23 cellular contexts compared by ENCODE assay signal in genomic region chr4:186924723-186925122, GRCh38.
DNase-seq lines count a peak whose midpoint lies in the region; ATAC-seq, FAIRE-seq and TF ChIP-seq lines count a peak whose summit lies in the region.
"Had no signal": no experiment of that assay in that cellular context is flagged by ENCODE, and none has a peak within 500 bp of the region (broad histone marks: within the 10 kb centered on the region; RNA-seq: fewer than 3 reads in every experiment).

No MANE protein-coding gene starts in this region.

- H3K27ac ChIP-seq in H1 (ENCODE audit: low read depth, low read length) (no peak overlapping the region), trophoblast cell (ENCODE audit: low read depth, low read length) (no peak overlapping the region), A673 (ENCODE audit: low read depth, low read length, poor library complexity, severe bottlenecking) (no peak overlapping the region)
- H3K27ac ChIP-seq: SJSA1 had no signal

- no peak overlapping the region for H3K4me2 ChIP-seq in H1 (ENCODE audit: insufficient read depth in 1 of 2, low read depth in 2 of 2, low read length in 2 of 2)
- no peak overlapping the region for H3K4me2 ChIP-seq in trophoblast cell (ENCODE audit: low read length)

- TF ChIP-seq EP300 in H1 (IDR thresholded peaks at IDR 0.05; ENCODE audit: borderline replicate concordance in 1 of 2, low read depth in 2 of 2, low read length in 2 of 2): no peak

- H2BK5ac ChIP-seq in H1 (ENCODE audit: low read depth, low read length) (peak overlapping the region; percentile 79), trophoblast cell (ENCODE audit: low read depth, low read length, poor library complexity) (no peak overlapping the region)

- H3K4me3 ChIP-seq in H1 (ENCODE audit: extremely low read depth in 1 of 4, insufficient read depth in 2 of 4, low read depth in 3 of 4, low read length in 4 of 4) (no peak overlapping the region), trophoblast cell (ENCODE audit: low read depth, low read length) (peak overlapping the region; percentile 47), A673 (ENCODE audit: low read depth, low read length, poor library complexity, severe bottlenecking) (no peak overlapping the region)
- H3K4me3 ChIP-seq: SJSA1 had no signal

- no peak overlapping the region for H3K14ac ChIP-seq in H1 (ENCODE audit: insufficient read length)
- no peak overlapping the region for H3K14ac ChIP-seq in trophoblast cell (ENCODE audit: low read length)

- H4K5ac ChIP-seq in H1 (ENCODE audit: insufficient read length, low read depth, low read length): no peak overlapping the region

- no peaks in the 10 kb centered on the region for H3K9me3 ChIP-seq in H1 (ENCODE audit: insufficient read depth in 2 of 2, low read depth in 1 of 2, low read length in 1 of 2)
- H3K9me3 ChIP-seq in trophoblast cell (ENCODE audit: insufficient read depth, low read depth, low read length): no peaks in the 10 kb centered on the region
- no peaks in the 10 kb centered on the region for H3K9me3 ChIP-seq in A673 (ENCODE audit: low read depth, low read length, poor library complexity, severe bottlenecking)
- H3K9me3 ChIP-seq: SJSA1 had no signal

- POLR2A ChIA-PET in H1 (lab: Charles Lee; ENCODE audit: partially characterized antibody) (no interaction called here), A673 (lab: Charles Lee; ENCODE audit: low non-redundant PET) (no interaction called here)

- no peak for ATAC-seq in HG02884 (IDR thresholded peaks at IDR 0.05; ENCODE audit: unreplicated experiment)
- ATAC-seq in GM21717 (IDR thresholded peaks at IDR 0.05; ENCODE audit: unreplicated experiment): no peak
- ATAC-seq: Right ventricle myocardium inferior had no signal

- H2AK5ac ChIP-seq in H1 (ENCODE audit: low read depth, low read length): no peak overlapping the region
- no peak overlapping the region for H2AK5ac ChIP-seq in trophoblast cell (ENCODE audit: low read length)

- H4K20me1 ChIP-seq in H1 (replicated peaks in 1 of 2; ENCODE audit: control insufficient read depth in 1 of 2, insufficient read depth in 2 of 2, low read length in 2 of 2): peaks cover 0 to 3% of the 10 kb centered on the region in 2 experiments

- H3K27me3 ChIP-seq in H1 (replicated peaks in 1 of 4; ENCODE audit: control insufficient read depth in 3 of 4, extremely low read depth in 1 of 4, insufficient read depth in 3 of 4, low read length in 3 of 4): no peaks in the 10 kb centered on the region
- H3K27me3 ChIP-seq in trophoblast cell (ENCODE audit: insufficient read depth, low read length): no peaks in the 10 kb centered on the region
- H3K27me3 ChIP-seq in A673 (replicated peaks; ENCODE audit: insufficient read depth, low read depth, low read length, poor library complexity): no peaks in the 10 kb centered on the region
- H3K27me3 ChIP-seq: SJSA1 had no signal

- no peak overlapping the region for H4K12ac ChIP-seq in trophoblast cell (ENCODE audit: low read depth, low read length)

- H3K9ac ChIP-seq in H1 (replicated peaks in 1 of 4; ENCODE audit: extremely low read depth in 1 of 4, low read depth in 3 of 4, low read length in 3 of 4) (peak overlapping the region in 1 of 4 experiments; percentile 48; a peak in 1 of 7 replicates), trophoblast cell (ENCODE audit: low read length) (no peak overlapping the region)

- no TSS peak for BruUV-seq in A673 (replicated peaks; lab: Mats Ljungman, UMichigan)

- 91% methylated on average over 4 of the region's 4 CpGs; no CpG with 5 or more reads in 1 of the 2 experiments for WGBS in H1 (ENCODE audit: extremely low coverage in 1 of 2, insufficient coverage in 1 of 2, insufficient read length in 1 of 2, insufficient replicate concordance in 2 of 2, low coverage in 1 of 2, low lambda C conversion rate in 2 of 2, missing lambda C conversion rate in 1 of 2), 2 experiments
- WGBS in trophoblast cell (ENCODE audit: extremely low coverage, insufficient coverage, insufficient read length): no CpG with 5 or more reads among the region's 4 CpGs

- DNase-seq in H54 (ENCODE audit: insufficient read length, low spot score) (no peak), LHCN-M2 (ENCODE audit: low read depth) (peak; percentile 51), H1 (ENCODE audit: low read depth in 1 of 2, low spot score in 2 of 2) (no peak), trophoblast cell (no peak), A673 (ENCODE audit: low spot score) (no peak), NCI-H146 treated with DMSO at 0.1 percent for 48 hours (lab: John Stamatoyannopoulos, UW; ENCODE audit: unreplicated experiment) (no peak)
- DNase-seq: DMS53, EL, GF-D8, H9, MM.1S, NCI-H1092, NCI-H1436, NCI-H1930, NCI-H226, NCI-H524 treated with DMSO at 0.1 percent for 48 hours, NCI-H82, T-helper 1 cell had no signal

- intact Hi-C loops in A673 (cut with micrococcal nuclease; ENCODE audit: unreplicated experiment): no loop called here

- H3K36me3 ChIP-seq in H1 (ENCODE audit: control insufficient read depth in 2 of 4, insufficient read depth in 4 of 4, low read length in 3 of 4): no peaks in the 10 kb centered on the region
- H3K36me3 ChIP-seq in trophoblast cell (ENCODE audit: control insufficient read depth in 1 of 2, insufficient read depth in 2 of 2, low read length in 2 of 2): no peaks in the 10 kb centered on the region
- no peaks in the 10 kb centered on the region for H3K36me3 ChIP-seq in A673 (ENCODE audit: insufficient read depth, low read length, poor library complexity, severe bottlenecking)
- H3K36me3 ChIP-seq: SJSA1 had no signal

- H2BK15ac ChIP-seq in H1 (ENCODE audit: low read length): 0 out of 2 replicates have a peak overlapping the region, but pooled peaks have one; percentile 8

- no peak overlapping the region for H3K4ac ChIP-seq in H1 (replicated peaks; ENCODE audit: insufficient read length, low read depth, low read length)
- no peak overlapping the region for H3K4ac ChIP-seq in trophoblast cell (ENCODE audit: low read depth, low read length)

- CTCF ChIA-PET in H1 (lab: Charles Lee; ENCODE audit: partially characterized antibody): no interaction called here
- CTCF ChIA-PET in A673 (lab: Charles Lee): no interaction called here

- H4K8ac ChIP-seq in H1 (ENCODE audit: extremely low read depth, insufficient read depth, low read length) (peak overlapping the region; percentile 51; the same call in 1 of the 2 replicates), trophoblast cell (ENCODE audit: low read depth, low read length) (no peak overlapping the region)

- no peak for TF ChIP-seq RAD21 in H1 (IDR thresholded peaks at IDR 0.05 in 1 of 2, conservative IDR thresholded peaks at IDR 0.05 in 1 of 2; ENCODE audit: low read depth in 2 of 2, low read length in 2 of 2)

- H3K79me2 ChIP-seq in H1 (ENCODE audit: control insufficient read depth in 1 of 2, insufficient read depth in 2 of 2, low read length in 2 of 2): no peaks in the 10 kb centered on the region
- H3K79me2 ChIP-seq in trophoblast cell (ENCODE audit: control insufficient read depth, insufficient read depth, low read length, poor library complexity): no peaks in the 10 kb centered on the region

- TF ChIP-seq POLR2A in H54 (IDR thresholded peaks at IDR 0.05; ENCODE audit: low read depth, low read length): no peak
- no peak for TF ChIP-seq POLR2A in H1 (IDR thresholded peaks at IDR 0.05; ENCODE audit: control extremely low read depth in 1 of 2, low read depth in 2 of 2, low read length in 2 of 2)

- H3K4me1 ChIP-seq in H1 (replicated peaks in 1 of 4; ENCODE audit: control insufficient read depth in 3 of 4, insufficient read depth in 4 of 4, low read length in 3 of 4) (no peaks in the 10 kb centered on the region), trophoblast cell (ENCODE audit: control insufficient read depth in 1 of 2, insufficient read depth in 2 of 2, low read length in 2 of 2) (no peaks in the 10 kb centered on the region), A673 (ENCODE audit: insufficient read depth, low read length, poor library complexity, severe bottlenecking) (no peaks in the 10 kb centered on the region)

- TF ChIP-seq CTCF in H1 (IDR thresholded peaks at IDR 0.05; ENCODE audit: control extremely low read depth in 1 of 3, insufficient read depth in 1 of 3, low read depth in 1 of 3, low read length in 3 of 3) (no peak), A673 (conservative IDR thresholded peaks at IDR 0.05; ENCODE audit: low read depth, low read length) (no peak)

- no peaks in the 10 kb centered on the region for H3K79me1 ChIP-seq in H1 (ENCODE audit: low read depth, low read length)
- peaks cover 2% of the 10 kb centered on the region for H3K79me1 ChIP-seq in trophoblast cell (ENCODE audit: low read length)

- no peak overlapping the region for H3K23ac ChIP-seq in H1 (ENCODE audit: insufficient read length)
- H3K23ac ChIP-seq in trophoblast cell (ENCODE audit: low read length): peak overlapping the region; percentile 38

- H3K18ac ChIP-seq in H1 (ENCODE audit: extremely low read depth, low read length) (no peak overlapping the region), trophoblast cell (ENCODE audit: low read length) (no peak overlapping the region)

- H2AFZ ChIP-seq in H1 (ENCODE audit: low read length): no peak overlapping the region
- H2AFZ ChIP-seq in trophoblast cell (ENCODE audit: insufficient read depth, low read length, poor library complexity): no peak overlapping the region

- peak; percentile 11 for FAIRE-seq in H54 (lab: Jason Lieb, UNC)
- no peak for FAIRE-seq in H1 (lab: Jason Lieb, UNC)
- FAIRE-seq: D721Med had no signal

- H2BK20ac ChIP-seq in H1 (ENCODE audit: low read length): no peak overlapping the region

- peaks cover 4% of the 10 kb centered on the region for H3K23me2 ChIP-seq in H1 (ENCODE audit: low read depth, low read length)

- H2BK12ac ChIP-seq in H1 (ENCODE audit: low read depth, low read length): peak overlapping the region; percentile 80; the same call in 1 of the 2 replicates
- H2BK12ac ChIP-seq in trophoblast cell (ENCODE audit: low read length): no peak overlapping the region

- peak overlapping the region; percentile 26 for H4K91ac ChIP-seq in H1 (replicated peaks; ENCODE audit: insufficient read length, low read length)
- H4K91ac ChIP-seq in trophoblast cell (ENCODE audit: low read depth, low read length): no peak overlapping the region

- no peak overlapping the region for H2BK120ac ChIP-seq in H1 (replicated peaks; ENCODE audit: low read depth, low read length)
- H2BK120ac ChIP-seq in trophoblast cell (ENCODE audit: insufficient read depth, low read length, poor library complexity): no peak overlapping the region

- H3K56ac ChIP-seq in H1 (replicated peaks; ENCODE audit: insufficient read length, low read depth, low read length): no peak overlapping the region

TF ChIP-seq in H1, 55 proteins besides CTCF, POLR2A, EP300 and RAD21 (continues in another document):
- TF ChIP-seq CTBP2 (IDR thresholded peaks at IDR 0.05; ENCODE audit: borderline replicate concordance, insufficient read depth, insufficient read length, low read length): no peak
